ENCODE assay signal across 8 cellular contexts in the genomic region with DNA sequence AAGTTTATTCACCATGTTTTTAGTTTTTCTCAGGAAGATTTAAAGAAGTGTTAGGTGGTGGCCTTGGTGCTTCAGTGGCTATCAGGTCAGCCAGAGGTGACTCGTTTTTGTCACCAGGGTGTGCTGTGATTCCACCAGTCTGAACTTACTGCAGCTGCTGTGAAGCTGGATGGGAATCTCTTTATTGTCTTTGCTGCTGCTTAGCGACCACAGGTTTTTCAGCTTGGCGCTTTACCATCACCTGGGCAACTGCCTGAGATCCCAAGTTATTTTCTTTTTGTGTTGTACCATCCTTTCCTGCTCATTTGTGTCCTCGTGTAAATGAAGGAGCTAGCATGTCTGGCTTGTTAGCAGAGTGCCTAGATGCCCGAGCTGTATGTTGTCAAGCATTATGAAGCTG.
DNase-seq lines count a peak whose midpoint lies in the region; ATAC-seq and TF ChIP-seq lines count a peak whose summit lies in the region.

No MANE protein-coding gene starts in this region.

- DNase-seq in COLO668 (lab: John Stamatoyannopoulos, UW; ENCODE audit: unreplicated experiment) (peak; percentile 82), HL-60 (ENCODE audit: low read depth in 1 of 2, low spot score in 1 of 2) (peak; percentile 2 to 5), NCI-H524 treated with DMSO at 0.1 percent for 48 hours (lab: John Stamatoyannopoulos, UW) (peak; percentile 30), dorsolateral prefrontal cortex (peak in 7 of 10 donors; percentile 26 to 63 (median 55)), medulla oblongata (ENCODE audit: extremely low spot score) (peak; percentile 79), suprapubic skin (ENCODE audit: low spot score in 2 of 2) (no peak)

- TF ChIP-seq CTCF in HL-60 (IDR thresholded peaks at IDR 0.05; ENCODE audit: insufficient read depth, low read length), result no peak
- TF ChIP-seq CTCF in dorsolateral prefrontal cortex (IDR thresholded peaks at IDR 0.05 in 54 of 56, conservative IDR thresholded peaks at IDR 0.05 in 2 of 56; ENCODE audit: low read depth in 1 of 56, partially characterized antibody in 56 of 56), result peak in 54 of 56 donors; percentile 18 to 76 (median 56)
- peak in 1 of 2 donors; percentile 35 for TF ChIP-seq CTCF in suprapubic skin (IDR thresholded peaks at IDR 0.05)

- no peak for TF ChIP-seq POLR2A in suprapubic skin (IDR thresholded peaks at IDR 0.05)

- TF ChIP-seq EP300 in suprapubic skin (IDR thresholded peaks at IDR 0.05), result no peak

- H3K36me3 ChIP-seq in suprapubic skin, result no peaks in the 10 kb centered on the region

- no peaks in the 10 kb centered on the region for H3K9me3 ChIP-seq in suprapubic skin

- 27% methylated on average over 5 of the region's 5 CpGs for WGBS in suprapubic skin

- no peaks in the 10 kb centered on the region for H3K27me3 ChIP-seq in HL-60 (ENCODE audit: insufficient read depth, poor library complexity, severe bottlenecking)
- no peaks in the 10 kb centered on the region for H3K27me3 ChIP-seq in dorsolateral prefrontal cortex
- no peaks in the 10 kb centered on the region for H3K27me3 ChIP-seq in suprapubic skin

- intact Hi-C loops in dorsolateral prefrontal cortex (cut with DNase I), result no loop called here

- H3K4me3 ChIP-seq in HL-60 (replicated peaks; ENCODE audit: insufficient read depth, low read length), result no peak overlapping the region
- H3K4me3 ChIP-seq in dorsolateral prefrontal cortex, result peak overlapping the region in 6 of 59 donors; percentile 11 to 39 (median 22)
- H3K4me3 ChIP-seq in suprapubic skin, result no peak overlapping the region

- no peaks in the 10 kb centered on the region for H3K4me1 ChIP-seq in suprapubic skin

- ATAC-seq in HG02981 (IDR thresholded peaks at IDR 0.05; ENCODE audit: unreplicated experiment) (no peak), GM18858 (IDR thresholded peaks at IDR 0.05; ENCODE audit: unreplicated experiment) (no peak)

- H3K27ac ChIP-seq in HL-60 (replicated peaks), result no peak overlapping the region
- no peak overlapping the region for H3K27ac ChIP-seq in dorsolateral prefrontal cortex
- no peak overlapping the region for H3K27ac ChIP-seq in suprapubic skin

Comparison
In these comparisons a context has a peak if more than half of its experiments do, and no peak if none do; other contexts are left out.
1. DNase-seq: peak in COLO668 (single experiment), HL-60 (2 of 2), NCI-H524 treated with DMSO at 0.1 percent for 48 hours (single experiment), dorsolateral prefrontal cortex (7 of 10) and medulla oblongata (single experiment); none in suprapubic skin (0 of 2).